In genomic region chr15:89090791-89091666, GRCh38 we compare ENCODE assay signal across 8 cellular contexts. TPM values are rescaled to one million over a fixed set of nuclear protein-coding genes. Genes with fewer than 3 reads are reported as not detected.
DNase-seq lines count a peak whose midpoint lies in the region; ATAC-seq and TF ChIP-seq lines count a peak whose summit lies in the region.

No MANE protein-coding gene starts in this region.

- H3K36me3 Mint-ChIP-seq in CD4-positive, alpha-beta memory T cell = peaks cover 13 to 14% of the 10 kb centered on the region in 2 donors
- H3K36me3 Mint-ChIP-seq in MCF 10A (ENCODE audit: insufficient read depth, unreplicated experiment) = peaks cover 5% of the 10 kb centered on the region

- H3K36me3 ChIP-seq in CD4-positive, alpha-beta memory T cell (ENCODE audit: insufficient read depth, low read length) = no peaks in the 10 kb centered on the region
- peaks cover 15% of the 10 kb centered on the region for H3K36me3 ChIP-seq in WERI-Rb-1

- H3K9me3 ChIP-seq in CD4-positive, alpha-beta memory T cell (ENCODE audit: control insufficient read depth in 1 of 2, low read length in 2 of 2) = no peaks in the 10 kb centered on the region
- no peaks in the 10 kb centered on the region for H3K9me3 ChIP-seq in WERI-Rb-1 (ENCODE audit: severe bottlenecking)

- H3K27ac Mint-ChIP-seq in CD4-positive, alpha-beta memory T cell = peak overlapping the region in 6 of 7 donors; percentile 96 to 99 (median 98)
- peak overlapping the region; percentile 97 for H3K27ac Mint-ChIP-seq in MCF 10A (ENCODE audit: low read depth, unreplicated experiment)

- BruUV-seq in MCF 10A (replicated peaks; lab: Mats Ljungman, UMichigan) = TSS peak; percentile 37

- CTCF ChIA-PET in CD4-positive, alpha-beta memory T cell (lab: Charles Lee; ENCODE audit: partially characterized antibody) = interaction anchor here (0.8 to 8.6 kb wide), 15 partner anchors 10 to 195 kb away, joined by 3 to 78 read pairs (median 5); partner anchors contain the start of gene HAPLN3
- CTCF ChIA-PET in MCF 10A (lab: Yijun Ruan, JAX) = interaction anchor here (0.7 to 8.5 kb wide), 20 partner anchors 10 to 186 kb away, joined by 3 to 65 read pairs (median 5); no protein-coding TSS in a partner anchor

- H3K4me1 ChIP-seq in CD4-positive, alpha-beta memory T cell (ENCODE audit: insufficient read depth, low read length) = peaks cover 38% of the 10 kb centered on the region

- peak; percentile 39 to 75 (median 53) for DNase-seq in CD4-positive, alpha-beta memory T cell
- DNase-seq in SW 1271 (lab: John Stamatoyannopoulos, UW) (peak; percentile 53 to 86), MCF 10A (ENCODE audit: unreplicated experiment) (peak; percentile 74), kidney tubule cell (ENCODE audit: low spot score) (peak; percentile 78), WERI-Rb-1 (no peak)
- DNase-seq in stimulated activated CD4-positive, alpha-beta T cell treated with anti-CD3 and anti-CD28 coated beads, Interleukin-4, amount 100 ng/mL, for 4 hours = peak; percentile 44 to 57

- no peaks in the 10 kb centered on the region for H3K27me3 ChIP-seq in CD4-positive, alpha-beta memory T cell (ENCODE audit: insufficient read depth, low read length)
- H3K27me3 ChIP-seq in WERI-Rb-1 (ENCODE audit: insufficient read depth, low read depth, severe bottlenecking) = no peaks in the 10 kb centered on the region

- peak overlapping the region; percentile 59 for H3K27ac ChIP-seq in CD4-positive, alpha-beta memory T cell (ENCODE audit: low read depth, low read length)
- H3K27ac ChIP-seq in WERI-Rb-1 = no peak overlapping the region

- ATAC-seq in HG02610 (IDR thresholded peaks at IDR 0.05; ENCODE audit: unreplicated experiment) = peak; percentile 20
- ATAC-seq in GM19467 (IDR thresholded peaks at IDR 0.05; ENCODE audit: unreplicated experiment) = no peak

- no peaks in the 10 kb centered on the region for H3K9me3 Mint-ChIP-seq in CD4-positive, alpha-beta memory T cell
- H3K9me3 Mint-ChIP-seq in MCF 10A (ENCODE audit: unreplicated experiment) = no peaks in the 10 kb centered on the region

- no peaks in the 10 kb centered on the region for H3K27me3 Mint-ChIP-seq in CD4-positive, alpha-beta memory T cell
- no peaks in the 10 kb centered on the region for H3K27me3 Mint-ChIP-seq in MCF 10A (ENCODE audit: insufficient read depth, unreplicated experiment)

- peaks cover 31 to 50% (median 42%) of the 10 kb centered on the region in 4 donors for H3K4me1 Mint-ChIP-seq in CD4-positive, alpha-beta memory T cell
- peaks cover 22% of the 10 kb centered on the region for H3K4me1 Mint-ChIP-seq in MCF 10A (ENCODE audit: insufficient read depth, unreplicated experiment)

- POLR2A ChIA-PET in CD4-positive, alpha-beta memory T cell (lab: Charles Lee; ENCODE audit: partially characterized antibody) = interaction anchor here (0.8 to 3.5 kb wide), 17 partner anchors 8 to 624 kb away, joined by 3 to 19 read pairs (median 4); partner anchors contain the start of genes FANCI, ISG20, MRPL46 and MRPS11
- POLR2A ChIA-PET in MCF 10A (lab: Yijun Ruan, JAX) = interaction anchor here (0.6 to 8.2 kb wide), 21 partner anchors 10 to 244 kb away, joined by 3 to 229 read pairs (median 5); partner anchors contain the start of gene POLG

- H3K4me3 ChIP-seq in CD4-positive, alpha-beta memory T cell (ENCODE audit: low read length in 2 of 2) = peak overlapping the region; percentile 33 to 39
- no peak overlapping the region for H3K4me3 ChIP-seq in WERI-Rb-1 (ENCODE audit: low read depth, low read length)

- TF ChIP-seq CTCF in MCF 10A (IDR thresholded peaks at IDR 0.05; ENCODE audit: unreplicated experiment) = no peak
- TF ChIP-seq CTCF in WERI-Rb-1 (IDR thresholded peaks at IDR 0.05; ENCODE audit: low read depth, low read length) = no peak

- peak overlapping the region in 1 of 8 donors; percentile 88 for H3K4me3 Mint-ChIP-seq in CD4-positive, alpha-beta memory T cell
- H3K4me3 Mint-ChIP-seq in MCF 10A (ENCODE audit: unreplicated experiment) = peak overlapping the region; percentile 72

- intact Hi-C loops in CD4-positive, alpha-beta memory T cell (cut with micrococcal nuclease) = loop anchor here (1.0 kb wide), 2 partner anchors 34 to 38 kb away; no protein-coding TSS in a partner anchor
- intact Hi-C loops in MCF 10A (cut with micrococcal nuclease) = loop anchor here (1.0 kb wide), 1 partner anchor 38 kb away; no protein-coding TSS in a partner anchor

RNA-seq across cellular contexts. Expression of gene ABHD2, which starts 2.8 kb away (rescaled TPM):
- 10 to 100 TPM; 65.4 to 68.9 TPM for total RNA-seq in CD4-positive, alpha-beta memory T cell
- 10 to 100 TPM; 12.7 to 27.8 TPM for polyA plus RNA-seq in CD4-positive, alpha-beta memory T cell
- total RNA-seq in MCF 10A (2022) = 47.7 and 55.9 TPM in 2 replicates
